ENCODE assay signal across 8 cellular contexts in genomic region chr9:35658144-35658893, GRCh38.
DNase-seq lines count a peak whose midpoint lies in the region; ATAC-seq and TF ChIP-seq lines count a peak whose summit lies in the region.

CCDC107 (plus strand) TSS chr9:35658292; CDS start chr9:35658380, 88 bp downstream.

- DNase-seq in AG09319 (ENCODE audit: extremely low read depth, low read depth) (peak; percentile 73), NCI-H446 treated with DMSO at 0.1 percent for 48 hours (lab: John Stamatoyannopoulos, UW) (peak; percentile 89), cerebellar nuclear complex (lab: John Stamatoyannopoulos, UW) (peak; percentile 25 to 72), kidney glomerular epithelial cell (lab: John Stamatoyannopoulos, UW) (peak; percentile 84)
- DNase-seq in activated CD4-positive, alpha-beta T cell treated with anti-CD3 and anti-CD28 coated beads for 24 hours (ENCODE audit: low read depth in 2 of 2): peak; percentile 73 to 74
- DNase-seq in stimulated activated CD4-positive, alpha-beta T cell treated with anti-CD3 and anti-CD28 coated beads, Interleukin-1b, Interleukin-23, amount 100 ng/mL, for 24 hours (ENCODE audit: low read depth in 4 of 4, low spot score in 1 of 4): peak; percentile 59 to 74 (median 70)

- peak; percentile 94 for TF ChIP-seq POLR2A in GM18951 (IDR thresholded peaks at IDR 0.05; ENCODE audit: extremely low read depth, insufficient read depth, insufficient read length)

- in situ Hi-C loops in GM18951 (cut with MboI; ENCODE audit: low sequenced_read_pairs, unreplicated experiment): no loop called here

- peak; percentile 58 for ATAC-seq in HG03196 (IDR thresholded peaks at IDR 0.05; ENCODE audit: unreplicated experiment)

- peak; percentile 44 for TF ChIP-seq CTCF in AG09319 (IDR thresholded peaks at IDR 0.05; ENCODE audit: low read depth, low read length)

Comparison
In these comparisons a context has a peak if more than half of its experiments do, and no peak if none do; other contexts are left out.
1. Peak in every context shown above with its lines: DNase-seq and ATAC-seq.